Comparison of ENCODE assay signal across 1 cellular context in genomic region chr11:57978686-57979531, GRCh38.
TF ChIP-seq lines count a peak whose summit lies in the region.

No MANE protein-coding gene starts in this region.

TF ChIP-seq in HepG2, 621 proteins besides CTCF, POLR2A, EP300 and RAD21 (continued from another document):
- TF ChIP-seq FOXP4 (CRISPR knock-in tag; IDR thresholded peaks at IDR 0.05) (peak; percentile 76), ZNF619 (CRISPR knock-in tag; IDR thresholded peaks at IDR 0.05) (no peak), ZSCAN31 (CRISPR knock-in tag; IDR thresholded peaks at IDR 0.05; ENCODE audit: low read depth) (peak; percentile 40; the same call in 1 of the 2 replicates), ZNF615 (CRISPR knock-in tag; IDR thresholded peaks at IDR 0.05; ENCODE audit: borderline replicate concordance) (no peak), MAFG (CRISPR knock-in tag; IDR thresholded peaks at IDR 0.05) (no peak), ZNF792 (CRISPR knock-in tag; IDR thresholded peaks at IDR 0.05) (0 out of 2 replicates have a peak, but pooled peaks have one; percentile 21), CEBPG (CRISPR knock-in tag; IDR thresholded peaks at IDR 0.05) (peak; percentile 32; the same call in 1 of the 2 replicates), KAT7 (CRISPR knock-in tag; IDR thresholded peaks at IDR 0.05; ENCODE audit: borderline replicate concordance) (no peak; the same call in 1 of the 2 replicates), GFI1 (CRISPR knock-in tag; IDR thresholded peaks at IDR 0.05; ENCODE audit: borderline replicate concordance) (peak; percentile 80), AHDC1 (CRISPR knock-in tag; IDR thresholded peaks at IDR 0.05; ENCODE audit: borderline replicate concordance) (peak; percentile 84; the same call in 1 of the 2 replicates), GABPB1 (CRISPR knock-in tag; IDR thresholded peaks at IDR 0.05) (0 out of 2 replicates have a peak, but pooled peaks have one; percentile 6), ZNF230 (CRISPR knock-in tag; IDR thresholded peaks at IDR 0.05) (no peak), PHF21A (CRISPR knock-in tag; IDR thresholded peaks at IDR 0.05) (peak; percentile 34; the same call in 1 of the 2 replicates), ARID5B (CRISPR knock-in tag; IDR thresholded peaks at IDR 0.05) (peak; percentile 89), ZNF501 (CRISPR knock-in tag; IDR thresholded peaks at IDR 0.05) (no peak)
